In the genomic region with DNA sequence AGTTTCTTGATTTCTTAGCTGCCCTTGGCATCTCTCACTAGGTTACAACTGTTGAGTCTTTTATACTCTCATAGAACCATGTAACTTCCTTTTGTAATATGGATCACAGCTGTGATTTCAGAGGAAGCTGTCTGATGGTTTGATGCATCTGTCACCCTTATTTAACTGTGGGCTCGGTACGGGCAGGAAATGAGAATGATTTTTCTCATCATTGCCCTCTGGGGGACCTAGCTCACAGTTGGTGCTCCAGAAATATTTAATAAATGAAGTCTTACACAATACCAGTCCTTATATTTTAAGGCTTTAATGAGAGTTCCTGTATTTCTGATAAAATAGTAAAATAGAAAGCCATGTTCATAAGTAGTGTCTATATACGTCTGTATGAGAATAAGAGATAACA, we compare ENCODE assay signal across 19 cellular contexts.
A peak's percentile ranks its signal among the peaks of the same experiment; 100 is the strongest.
DNase-seq lines count a peak whose midpoint lies in the region; ATAC-seq and TF ChIP-seq lines count a peak whose summit lies in the region.
"Had no signal": no experiment of that assay in that cellular context is flagged by ENCODE, and none has a peak within 500 bp of the region (broad histone marks: within the 10 kb centered on the region; RNA-seq: fewer than 3 reads in every experiment).

No MANE protein-coding gene starts in this region.

- H2AFZ ChIP-seq in Karpas-422 (ENCODE audit: low read length): no peak overlapping the region
- H2AFZ ChIP-seq: GM23338 had no signal

- peaks cover 2% of the 10 kb centered on the region for H3K36me3 Mint-ChIP-seq in neural crest cell (ENCODE audit: low read depth)
- H3K36me3 Mint-ChIP-seq: CD8-positive, alpha-beta T cell had no signal

- H3K4me3 Mint-ChIP-seq in neural crest cell: no peak overlapping the region
- H3K4me3 Mint-ChIP-seq: CD8-positive, alpha-beta T cell; GM23338; HFFc6 had no signal

- H3K27ac ChIP-seq in BLaER1 (peak overlapping the region; percentile 81), Karpas-422 (ENCODE audit: low read length) (peak overlapping the region; percentile 91), sigmoid colon (no peak overlapping the region)
- H3K27ac ChIP-seq: HL-60 had no signal

- H3K9me3 Mint-ChIP-seq in neural crest cell: peaks cover 9% of the 10 kb centered on the region
- H3K9me3 Mint-ChIP-seq: CD8-positive, alpha-beta T cell had no signal

- no peaks in the 10 kb centered on the region for H3K79me2 ChIP-seq in Karpas-422 (ENCODE audit: low read length)

- no peaks in the 10 kb centered on the region for H4K20me1 ChIP-seq in BLaER1
- no peaks in the 10 kb centered on the region for H4K20me1 ChIP-seq in Karpas-422 (ENCODE audit: insufficient read depth, low read depth, low read length)

- TF ChIP-seq POLR2A in sigmoid colon (IDR thresholded peaks at IDR 0.05): no peak

- H3K9ac ChIP-seq in BLaER1 (peak overlapping the region; percentile 49; the same call in 1 of the 2 replicates), Karpas-422 (ENCODE audit: low read length) (peak overlapping the region; percentile 42; the same call in 1 of the 2 replicates)

- H3K4me1 Mint-ChIP-seq in neural crest cell: peaks cover 20% of the 10 kb centered on the region
- H3K4me1 Mint-ChIP-seq: GM23338 had no signal

- H3K36me3 ChIP-seq in BLaER1: no peaks in the 10 kb centered on the region
- no peaks in the 10 kb centered on the region for H3K36me3 ChIP-seq in Karpas-422 (ENCODE audit: insufficient read depth, low read length)
- H3K36me3 ChIP-seq in sigmoid colon: no peaks in the 10 kb centered on the region

- DNase-seq in Karpas-422 (peak; percentile 84), NCI-H1694 treated with DMSO at 0.1 percent for 48 hours (lab: John Stamatoyannopoulos, UW) (peak; percentile 13), neural crest cell (ENCODE audit: low read depth, low spot score) (no peak), AG20443 (ENCODE audit: low spot score) (no peak), sigmoid colon (no peak)
- DNase-seq: ACHN; AML-193; Calu3; CD8-positive, alpha-beta T cell; DMS79 treated with DMSO at 0.1 percent for 48 hours; GF-D8; H7; HFFc6 had no signal

- no peaks in the 10 kb centered on the region for H3K9me2 ChIP-seq in Karpas-422 (replicated peaks; ENCODE audit: insufficient read depth, low read length)

- H3K9me3 ChIP-seq in BLaER1 (peaks cover 28% of the 10 kb centered on the region), Karpas-422 (ENCODE audit: low read length) (no peaks in the 10 kb centered on the region), sigmoid colon (no peaks in the 10 kb centered on the region)

- ATAC-seq in GM21447 (IDR thresholded peaks at IDR 0.05; ENCODE audit: unreplicated experiment): no peak
- ATAC-seq: CD8-positive, alpha-beta T cell; GM23338; HCT116; K562 had no signal

- H3K4me2 ChIP-seq in BLaER1 (peak overlapping the region; percentile 68), Karpas-422 (ENCODE audit: low read depth, low read length, poor library complexity, severe bottlenecking) (peak overlapping the region; percentile 35)
- H3K4me2 ChIP-seq: GM23338 had no signal

- 67 to 88% methylated on average over 3 of the region's 3 CpGs for WGBS in sigmoid colon, 2 donors

- intact Hi-C loops in sigmoid colon (cut with DNase I): no loop called here

- H3K27me3 ChIP-seq in BLaER1 (no peaks in the 10 kb centered on the region), Karpas-422 (ENCODE audit: low read length) (no peaks in the 10 kb centered on the region), sigmoid colon (no peaks in the 10 kb centered on the region)

- no peaks in the 10 kb centered on the region for H3K27me3 Mint-ChIP-seq in neural crest cell (ENCODE audit: low read depth)

- TF ChIP-seq CTCF in neural crest cell (conservative IDR thresholded peaks at IDR 0.05) (no peak), sigmoid colon (IDR thresholded peaks at IDR 0.05) (no peak)

- peak overlapping the region; percentile 72 for H3K27ac Mint-ChIP-seq in neural crest cell (ENCODE audit: unreplicated experiment)
- H3K27ac Mint-ChIP-seq: CD8-positive, alpha-beta T cell; GM23338; HFFc6 had no signal

- H3K4me1 ChIP-seq in BLaER1 (peaks cover 53% of the 10 kb centered on the region), Karpas-422 (ENCODE audit: low read length) (peaks cover 52% of the 10 kb centered on the region), sigmoid colon (peaks cover 0 to 4% (median 0%) of the 10 kb centered on the region in 4 donors)

- H3K4me3 ChIP-seq in BLaER1 (peak overlapping the region; percentile 33; the same call in 1 of the 2 replicates), Karpas-422 (ENCODE audit: low read length) (no peak overlapping the region), sigmoid colon (no peak overlapping the region)
- H3K4me3 ChIP-seq: GM23338, K562 had no signal

- no peak for TF ChIP-seq EP300 in sigmoid colon (IDR thresholded peaks at IDR 0.05)

Comparison
In these comparisons a context has a peak if more than half of its experiments do, and no peak if none do; other contexts are left out.
1. H3K27ac ChIP-seq: peak in BLaER1 (single experiment) and Karpas-422 (single experiment); none in sigmoid colon (0 of 4).
2. DNase-seq: peak in Karpas-422 (single experiment) and NCI-H1694 treated with DMSO at 0.1 percent for 48 hours (single experiment); none in neural crest cell (single experiment), AG20443 (single experiment) and sigmoid colon (single experiment).